In the genomic region with DNA sequence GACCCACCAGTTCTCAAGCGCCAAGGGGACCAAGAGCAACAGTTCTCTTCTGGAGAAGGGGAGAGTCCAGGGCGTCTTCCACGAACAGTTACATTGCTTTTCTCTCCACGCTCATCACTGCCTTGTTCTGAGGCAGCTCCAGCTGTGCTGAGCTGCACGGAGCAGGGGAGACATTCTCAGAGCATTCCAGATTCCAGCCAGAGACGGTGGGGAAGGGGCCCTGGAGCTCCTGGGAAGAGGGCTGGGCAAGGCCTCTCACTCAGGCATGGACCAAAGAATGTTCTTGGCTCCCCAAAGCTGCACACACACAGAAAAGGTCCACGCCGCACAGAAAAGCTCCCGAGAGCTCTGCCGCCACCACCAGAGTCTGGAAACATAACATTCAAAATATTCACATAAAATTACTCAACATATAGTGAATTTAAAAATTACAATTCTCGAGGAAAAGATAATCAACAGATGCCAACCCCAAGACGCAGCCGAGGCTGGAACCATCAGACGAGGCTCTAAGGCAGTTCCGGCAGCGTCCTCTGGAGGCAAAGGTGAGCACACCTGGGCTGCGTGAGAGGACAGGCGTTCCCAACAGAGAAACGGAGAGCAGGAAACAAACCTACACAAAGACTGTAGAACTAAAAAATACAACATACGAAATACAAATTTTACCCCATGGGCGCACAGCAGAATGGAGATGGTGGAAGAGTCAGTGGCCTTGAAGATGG, we compare ENCODE assay signal across 12 cellular contexts. TPM values are rescaled to one million over a fixed set of nuclear protein-coding genes. Genes with fewer than 3 reads are reported as not detected.
DNase-seq lines count a peak whose midpoint lies in the region; ATAC-seq, FAIRE-seq and TF ChIP-seq lines count a peak whose summit lies in the region.
"Had no signal": no experiment of that assay in that cellular context is flagged by ENCODE, and none has a peak within 500 bp of the region (broad histone marks: within the 10 kb centered on the region; RNA-seq: fewer than 3 reads in every experiment).

No MANE protein-coding gene starts in this region.

- DNase-seq in NCI-H2196 (lab: John Stamatoyannopoulos, UW; ENCODE audit: unreplicated experiment), result peak; percentile 33
- no peak for DNase-seq in NCI-H2196 treated with DMSO at 0.1 percent for 48 hours (lab: John Stamatoyannopoulos, UW; ENCODE audit: unreplicated experiment)
- DNase-seq in bronchial epithelial cell (ENCODE audit: low read depth), result peak; percentile 31
- DNase-seq in KG1 (lab: John Stamatoyannopoulos, UW), result no peak
- no peak for DNase-seq in DMS153 treated with DMSO at 0.1 percent for 48 hours (lab: John Stamatoyannopoulos, UW; ENCODE audit: unreplicated experiment)
- DNase-seq: effector CD8-positive, alpha-beta T cell; IMR-90 had no signal

- ATAC-seq in HG03039 (IDR thresholded peaks at IDR 0.05; ENCODE audit: unreplicated experiment), result no peak
- ATAC-seq: naive thymus-derived CD4-positive, alpha-beta T cell had no signal

- no peaks in the 10 kb centered on the region for H3K9me3 Mint-ChIP-seq in nephron
- H3K9me3 Mint-ChIP-seq: naive thymus-derived CD4-positive, alpha-beta T cell had no signal

- H3K36me3 Mint-ChIP-seq in nephron (ENCODE audit: low read depth), result no peaks in the 10 kb centered on the region
- H3K36me3 Mint-ChIP-seq: naive thymus-derived CD4-positive, alpha-beta T cell had no signal

- H3K4me1 ChIP-seq in Loucy (ENCODE audit: insufficient read depth, low read length, poor library complexity, severe bottlenecking), result no peaks in the 10 kb centered on the region

- H3F3A ChIP-seq in Loucy (ENCODE audit: low read depth), result no peaks in the 10 kb centered on the region

- peaks cover 8% of the 10 kb centered on the region for H3K27me3 Mint-ChIP-seq in nephron (ENCODE audit: low read depth)
- H3K27me3 Mint-ChIP-seq: naive thymus-derived CD4-positive, alpha-beta T cell had no signal

- no peaks in the 10 kb centered on the region for H3K9me2 ChIP-seq in Loucy (replicated peaks; ENCODE audit: low read depth, low read length)

- no peak overlapping the region for H3K4me3 Mint-ChIP-seq in nephron
- H3K4me3 Mint-ChIP-seq: naive thymus-derived CD4-positive, alpha-beta T cell had no signal

- peaks cover 29% of the 10 kb centered on the region for H3K4me1 Mint-ChIP-seq in nephron

- H3K27me3 ChIP-seq in Loucy (ENCODE audit: insufficient read depth, low read length, poor library complexity, severe bottlenecking) (no peaks in the 10 kb centered on the region), bronchial epithelial cell (ENCODE audit: control insufficient read depth, insufficient read depth, low read length) (no peaks in the 10 kb centered on the region)
- H3K27me3 ChIP-seq: BLaER1 had no signal

- no peaks in the 10 kb centered on the region for H3K79me2 ChIP-seq in Loucy (ENCODE audit: insufficient read depth, low read length)

- H3K9ac ChIP-seq in Loucy (ENCODE audit: low read depth, low read length, poor library complexity, severe bottlenecking), result no peak overlapping the region
- H3K9ac ChIP-seq: BLaER1 had no signal

- no peak overlapping the region for H3K27ac Mint-ChIP-seq in nephron

- H3K36me3 ChIP-seq in Loucy (ENCODE audit: insufficient read depth, low read length), result no peaks in the 10 kb centered on the region
- no peaks in the 10 kb centered on the region for H3K36me3 ChIP-seq in bronchial epithelial cell (ENCODE audit: control insufficient read depth, insufficient read depth, low read length)
- H3K36me3 ChIP-seq: BLaER1 had no signal

- no peak overlapping the region for H2AFZ ChIP-seq in Loucy (ENCODE audit: low read length)

- no peak overlapping the region for H3K4me3 ChIP-seq in Loucy (ENCODE audit: low read length, poor library complexity, severe bottlenecking)
- no peak overlapping the region for H3K4me3 ChIP-seq in bronchial epithelial cell (ENCODE audit: low read depth, low read length)
- H3K4me3 ChIP-seq: BLaER1 had no signal

- TF ChIP-seq CTCF in Loucy (conservative IDR thresholded peaks at IDR 0.05; ENCODE audit: low read length), result peak; percentile 56
- TF ChIP-seq CTCF in bronchial epithelial cell (IDR thresholded peaks at IDR 0.05; ENCODE audit: insufficient read depth, low read length, severe bottlenecking), result peak; percentile 61
- peak; percentile 37 to 52 (median 50) for TF ChIP-seq CTCF in nephron (IDR thresholded peaks at IDR 0.05; ENCODE audit: unreplicated experiment in 3 of 3)

- no peaks in the 10 kb centered on the region for H4K20me1 ChIP-seq in Loucy (ENCODE audit: insufficient read depth, low read length, poor library complexity, severe bottlenecking)
- H4K20me1 ChIP-seq: BLaER1 had no signal

- no peak for FAIRE-seq in bronchial epithelial cell (lab: Jason Lieb, UNC)

- no peak overlapping the region for H3K4me2 ChIP-seq in Loucy (ENCODE audit: low read depth, low read length, poor library complexity, severe bottlenecking)

- H3K9me3 ChIP-seq in Loucy (ENCODE audit: insufficient read depth, low read depth, low read length), result no peaks in the 10 kb centered on the region
- H3K9me3 ChIP-seq: BLaER1 had no signal

RNA-seq across cellular contexts. Expression of a gene that starts 40.5 kb away (rescaled TPM):
- 67.4 and 70.0 TPM in 2 replicates for total RNA-seq in bronchial epithelial cell

RNA-seq across cellular contexts. Expression of a gene that starts 49.8 kb away (rescaled TPM):
- total RNA-seq in bronchial epithelial cell, result not detected in 2 replicates
- total RNA-seq: IMR-90; naive thymus-derived CD4-positive, alpha-beta T cell had no signal

RNA-seq across cellular contexts. Expression of a gene that starts 56.7 kb away (rescaled TPM):
- total RNA-seq in bronchial epithelial cell, result 103 and 131 TPM in 2 replicates

Comparison
In these comparisons a context has a peak if more than half of its experiments do, and no peak if none do; other contexts are left out.
1. DNase-seq: peak in NCI-H2196 (single experiment) and bronchial epithelial cell (single experiment); none in NCI-H2196 treated with DMSO at 0.1 percent for 48 hours (single experiment), KG1 (single experiment) and DMS153 treated with DMSO at 0.1 percent for 48 hours (single experiment).
2. Peak in every context shown above with its lines, with median percentiles within 50 percentile points of each other: CTCF ChIP-seq.